ENCODE assay signal across 23 cellular contexts in genomic region chr12:41287500-41287899, GRCh38.
DNase-seq lines count a peak whose midpoint lies in the region; ATAC-seq, FAIRE-seq and TF ChIP-seq lines count a peak whose summit lies in the region.
"Had no signal": no experiment of that assay in that cellular context is flagged by ENCODE, and none has a peak within 500 bp of the region (broad histone marks: within the 10 kb centered on the region; RNA-seq: fewer than 3 reads in every experiment).

No MANE protein-coding gene starts in this region.

- no peak overlapping the region for H3K4me3 ChIP-seq in MM.1S (ENCODE audit: low read length)
- H3K4me3 ChIP-seq: heart right ventricle, left ventricle myocardium inferior, SJSA1, spleen, upper lobe of left lung had no signal

- peaks cover 8% of the 10 kb centered on the region for H3K9me3 Mint-ChIP-seq in nephron progenitor cell
- H3K9me3 Mint-ChIP-seq: activated B cell treated with CpG ODN at 0.5 μM for 24 hours; CD4-positive, alpha-beta T cell had no signal

- DNase-seq in MM.1S (peak; percentile 73), nephron progenitor cell (no peak), GM12891 (ENCODE audit: insufficient read length, low spot score) (no peak), dedifferentiated amniotic fluid mesenchymal stem cell (ENCODE audit: extremely low spot score) (no peak)
- DNase-seq in stimulated activated naive CD4-positive, alpha-beta T cell (lab: John Stamatoyannopoulos, UW) = no peak
- DNase-seq: activated B cell treated with CpG ODN at 0.5 μM for 24 hours; activated CD4-positive, alpha-beta T cell treated with anti-CD3 and anti-CD28 coated beads, Interleukin-2, amount 50 U/mL, for 48 hours; activated gamma-delta T cell; brain microvascular endothelial cell; CD4-positive, alpha-beta T cell; GF-D8; heart right ventricle; left ventricle myocardium inferior; midbrain; spleen; stimulated activated CD4-positive, alpha-beta T cell treated with anti-CD3 and anti-CD28 coated beads, Interleukin-4, amount 100 ng/mL, for 4 hours; upper lobe of left lung had no signal

- H3K4me3 Mint-ChIP-seq in nephron progenitor cell = no peak overlapping the region
- H3K4me3 Mint-ChIP-seq: activated B cell treated with CpG ODN at 0.5 μM for 24 hours; CD4-positive, alpha-beta T cell had no signal

- no peak for TF ChIP-seq CTCF in MM.1S (IDR thresholded peaks at IDR 0.05; ENCODE audit: low read length)
- no peak for TF ChIP-seq CTCF in nephron progenitor cell (IDR thresholded peaks at IDR 0.05)

- H3K4me2 ChIP-seq in MM.1S (ENCODE audit: low read depth, low read length) = peak overlapping the region; percentile 38

- peak overlapping the region; percentile 57 for H3K27ac Mint-ChIP-seq in nephron progenitor cell
- H3K27ac Mint-ChIP-seq: activated B cell treated with CpG ODN at 0.5 μM for 24 hours; CD4-positive, alpha-beta T cell had no signal

- H3K9me2 ChIP-seq in MM.1S (replicated peaks; ENCODE audit: insufficient read depth, low read length) = no peaks in the 10 kb centered on the region

- H3K9me3 ChIP-seq in MM.1S (replicated peaks; ENCODE audit: insufficient read depth, low read length) = no peaks in the 10 kb centered on the region
- H3K9me3 ChIP-seq: heart right ventricle, left ventricle myocardium inferior, neutrophil, SJSA1, spleen, upper lobe of left lung had no signal

- H2AFZ ChIP-seq in MM.1S (ENCODE audit: low read length) = peak overlapping the region; percentile 23

- H3K9ac ChIP-seq in MM.1S (ENCODE audit: low read length) = no peak overlapping the region

- peak overlapping the region; percentile 21; the same call in 1 of the 2 replicates for H3K27ac ChIP-seq in MM.1S (ENCODE audit: low read length)
- H3K27ac ChIP-seq: brain microvascular endothelial cell, heart right ventricle, left ventricle myocardium inferior, neutrophil, SJSA1, spleen, upper lobe of left lung had no signal

- no peaks in the 10 kb centered on the region for H3K36me3 ChIP-seq in MM.1S (replicated peaks; ENCODE audit: insufficient read depth, low read length)
- H3K36me3 ChIP-seq: brain microvascular endothelial cell, heart right ventricle, left ventricle myocardium inferior, neutrophil, SJSA1, spleen, upper lobe of left lung had no signal

- no peaks in the 10 kb centered on the region for H3K36me3 Mint-ChIP-seq in nephron progenitor cell (ENCODE audit: low read depth)

- no peaks in the 10 kb centered on the region for H3K27me3 Mint-ChIP-seq in nephron progenitor cell (ENCODE audit: low read depth, poor library complexity)
- H3K27me3 Mint-ChIP-seq: activated B cell treated with CpG ODN at 0.5 μM for 24 hours; CD4-positive, alpha-beta T cell had no signal

- no peaks in the 10 kb centered on the region; the same call in 1 of the 2 replicates for H3F3A ChIP-seq in MM.1S (ENCODE audit: insufficient read depth, low read length)

- H3K4me1 Mint-ChIP-seq in nephron progenitor cell = peaks cover 36% of the 10 kb centered on the region
- H3K4me1 Mint-ChIP-seq: activated B cell treated with CpG ODN at 0.5 μM for 24 hours had no signal

- H3K27me3 ChIP-seq in MM.1S (replicated peaks; ENCODE audit: insufficient read depth, low read length) = no peaks in the 10 kb centered on the region
- H3K27me3 ChIP-seq: brain microvascular endothelial cell, heart right ventricle, neutrophil, SJSA1, spleen, upper lobe of left lung had no signal

- no peak for TF ChIP-seq POLR2A in GM12891 (IDR thresholded peaks at IDR 0.05; ENCODE audit: low read depth, low read length)

- H4K20me1 ChIP-seq in MM.1S (ENCODE audit: insufficient read depth, low read length) = no peaks in the 10 kb centered on the region

- peak; percentile 60 for ATAC-seq in GM18868 (IDR thresholded peaks at IDR 0.05; ENCODE audit: unreplicated experiment)
- ATAC-seq in GM21619 (IDR thresholded peaks at IDR 0.05; ENCODE audit: unreplicated experiment) = peak; percentile 67
- ATAC-seq in HG03039 (IDR thresholded peaks at IDR 0.05; ENCODE audit: unreplicated experiment) = no peak
- ATAC-seq: heart right ventricle had no signal

- no peak for FAIRE-seq in GM12891 (lab: Jason Lieb, UNC)
- FAIRE-seq: colon had no signal

- no peaks in the 10 kb centered on the region for H3K79me2 ChIP-seq in MM.1S (ENCODE audit: low read length)

- peaks cover 15% of the 10 kb centered on the region for H3K4me1 ChIP-seq in MM.1S (ENCODE audit: low read length)
- H3K4me1 ChIP-seq: heart right ventricle, left ventricle myocardium inferior, SJSA1 had no signal

TF ChIP-seq in GM12891, 5 proteins besides CTCF, POLR2A, EP300 and RAD21:
- no peak for TF ChIP-seq SPI1 (IDR thresholded peaks at IDR 0.05; ENCODE audit: low read depth, low read length)
- TF ChIP-seq TAF1 (IDR thresholded peaks at IDR 0.05; ENCODE audit: low read depth, low read length) = no peak
- no peak for TF ChIP-seq POLR2AphosphoS5 (IDR thresholded peaks at IDR 0.05; ENCODE audit: low read depth, low read length)
- TF ChIP-seq PAX5 (IDR thresholded peaks at IDR 0.05; ENCODE audit: insufficient read depth, low read length, severe bottlenecking) = no peak
